Comparison of ENCODE assay signal across 15 cellular contexts in the genomic region with DNA sequence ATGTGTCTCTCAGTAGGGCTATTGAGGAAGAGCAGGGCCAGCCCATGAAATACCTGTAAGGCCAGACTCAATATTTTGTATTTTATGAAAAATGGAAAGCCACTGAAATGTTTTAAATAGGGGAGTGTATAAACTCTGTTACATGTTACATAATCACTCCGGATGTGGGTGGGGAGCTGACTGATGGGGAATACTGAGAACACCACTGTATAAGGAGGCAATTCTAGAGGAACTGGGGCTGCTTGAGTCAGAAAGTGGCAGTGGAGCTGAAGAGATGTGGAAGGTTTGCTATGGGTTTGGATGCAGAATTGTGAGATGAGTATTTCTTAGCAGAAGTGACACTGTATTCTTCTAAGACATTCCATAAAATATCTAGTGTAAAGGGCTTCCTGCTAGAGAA.
"Had no signal": no experiment of that assay in that cellular context is flagged by ENCODE, and none has a peak within 500 bp of the region (broad histone marks: within the 10 kb centered on the region; RNA-seq: fewer than 3 reads in every experiment).

No MANE protein-coding gene starts in this region.

- DNase-seq: dermis blood vessel endothelial cell; dorsolateral prefrontal cortex; effector CD4-positive, alpha-beta T cell; effector memory CD4-positive, alpha-beta T cell; foreskin keratinocyte; heart right ventricle; hippocampal formation; left cardiac atrium; left lung; left ventricle myocardium superior; lower lobe of right lung; mesenchymal stem cell; mucosa of descending colon; naive B cell had no signal

- ATAC-seq: foreskin keratinocyte, gastroesophageal sphincter, heart right ventricle, left cardiac atrium, left lung, left ventricle myocardium superior, lower lobe of right lung, mucosa of descending colon had no signal
